Comparison of ENCODE assay signal across 1 cellular context in the genomic region with DNA sequence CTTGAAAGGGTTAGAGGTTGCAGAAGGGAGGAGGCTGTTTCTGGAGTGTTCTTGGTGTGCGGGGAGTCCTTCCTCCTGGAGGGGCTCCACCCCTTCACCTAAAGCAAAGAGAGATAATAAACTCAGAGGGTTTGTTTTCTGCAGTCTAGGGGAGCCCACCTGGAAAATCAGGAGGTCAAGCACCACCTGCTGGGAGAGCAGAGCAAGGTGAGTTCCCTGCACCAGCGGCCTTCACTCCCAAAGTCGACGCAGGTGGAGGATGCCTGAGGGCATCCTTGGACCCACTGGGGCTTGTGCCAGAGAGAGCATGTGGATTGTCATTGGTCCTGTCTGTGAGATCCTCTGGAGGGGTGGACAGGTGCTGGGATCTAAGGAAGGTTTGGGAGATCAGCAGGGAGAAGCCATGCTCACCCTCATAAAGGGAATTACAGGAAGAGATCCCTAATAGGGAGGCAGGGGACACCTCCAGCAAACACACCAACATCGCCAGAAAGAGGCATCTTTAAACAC.
A peak's percentile ranks its signal among the peaks of the same experiment; 100 is the strongest.
TF ChIP-seq lines count a peak whose summit lies in the region.

No MANE protein-coding gene starts in this region.

TF ChIP-seq in HepG2, 621 proteins besides CTCF, POLR2A, EP300 and RAD21 (continued from another document):
- TF ChIP-seq BRF2 (CRISPR knock-in tag; IDR thresholded peaks at IDR 0.05) (no peak), STAG1 (CRISPR knock-in tag; IDR thresholded peaks at IDR 0.05) (peak; percentile 60), KDM5B (CRISPR knock-in tag; IDR thresholded peaks at IDR 0.05; ENCODE audit: borderline replicate concordance) (no peak), PTBP1 (IDR thresholded peaks at IDR 0.05; ENCODE audit: low read depth, low read length, poor library complexity, severe bottlenecking) (no peak), SAFB2 (CRISPR knock-in tag; IDR thresholded peaks at IDR 0.05; ENCODE audit: borderline replicate concordance, low read depth) (no peak)
- TF ChIP-seq, protein P1, sequence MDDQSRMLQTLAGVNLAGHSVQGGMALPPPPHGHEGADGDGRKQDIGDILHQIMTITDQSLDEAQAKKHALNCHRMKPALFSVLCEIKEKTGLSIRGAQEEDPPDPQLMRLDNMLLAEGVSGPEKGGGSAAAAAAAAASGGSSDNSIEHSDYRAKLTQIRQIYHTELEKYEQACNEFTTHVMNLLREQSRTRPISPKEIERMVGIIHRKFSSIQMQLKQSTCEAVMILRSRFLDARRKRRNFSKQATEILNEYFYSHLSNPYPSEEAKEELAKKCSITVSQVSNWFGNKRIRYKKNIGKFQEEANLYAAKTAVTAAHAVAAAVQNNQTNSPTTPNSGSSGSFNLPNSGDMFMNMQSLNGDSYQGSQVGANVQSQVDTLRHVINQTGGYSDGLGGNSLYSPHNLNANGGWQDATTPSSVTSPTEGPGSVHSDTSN (CRISPR knock-in tag; IDR thresholded peaks at IDR 0.05; ENCODE audit: borderline replicate concordance) = no peak
- TF ChIP-seq, protein P2, sequence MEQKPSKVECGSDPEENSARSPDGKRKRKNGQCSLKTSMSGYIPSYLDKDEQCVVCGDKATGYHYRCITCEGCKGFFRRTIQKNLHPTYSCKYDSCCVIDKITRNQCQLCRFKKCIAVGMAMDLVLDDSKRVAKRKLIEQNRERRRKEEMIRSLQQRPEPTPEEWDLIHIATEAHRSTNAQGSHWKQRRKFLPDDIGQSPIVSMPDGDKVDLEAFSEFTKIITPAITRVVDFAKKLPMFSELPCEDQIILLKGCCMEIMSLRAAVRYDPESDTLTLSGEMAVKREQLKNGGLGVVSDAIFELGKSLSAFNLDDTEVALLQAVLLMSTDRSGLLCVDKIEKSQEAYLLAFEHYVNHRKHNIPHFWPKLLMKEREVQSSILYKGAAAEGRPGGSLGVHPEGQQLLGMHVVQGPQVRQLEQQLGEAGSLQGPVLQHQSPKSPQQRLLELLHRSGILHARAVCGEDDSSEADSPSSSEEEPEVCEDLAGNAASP (CRISPR knock-in tag; IDR thresholded peaks at IDR 0.05; ENCODE audit: borderline replicate concordance) = no peak
TF ChIP-seq in HepG2: peak in this region for 2.
